8 cellular contexts compared by ENCODE assay signal in genomic region chr13:98576963-98577822, GRCh38. TPM values are rescaled to one million over a fixed set of nuclear protein-coding genes. Genes with fewer than 3 reads are reported as not detected.
DNase-seq lines count a peak whose midpoint lies in the region; ATAC-seq, FAIRE-seq and TF ChIP-seq lines count a peak whose summit lies in the region.

STK24 (minus strand) TSS chr13:98577107; CDS start chr13:98576786, 321 bp downstream.

- ATAC-seq in GM19328 (IDR thresholded peaks at IDR 0.05; ENCODE audit: unreplicated experiment) (peak; percentile 70), HG03442 (IDR thresholded peaks at IDR 0.05; ENCODE audit: unreplicated experiment) (peak; percentile 49)

- FAIRE-seq in RCC 7860 (lab: Jason Lieb, UNC), result no peak

- H3K9me3 ChIP-seq in Caco-2, result no peaks in the 10 kb centered on the region
- H3K9me3 ChIP-seq in thyroid gland, result no peaks in the 10 kb centered on the region

- H3K36me3 Mint-ChIP-seq in Caco-2 (ENCODE audit: insufficient read depth, unreplicated experiment) (peaks cover 40% of the 10 kb centered on the region), nephron progenitor cell (ENCODE audit: low read depth) (no peaks in the 10 kb centered on the region)

- WGBS in thyroid gland, 2 donors, result 0 to 2% methylated on average over 8 to 13 of the region's 102 CpGs

- H3K9me3 Mint-ChIP-seq in Caco-2 (ENCODE audit: unreplicated experiment), result no peaks in the 10 kb centered on the region
- no peaks in the 10 kb centered on the region for H3K9me3 Mint-ChIP-seq in nephron progenitor cell

- H3K4me3 Mint-ChIP-seq in Caco-2 (ENCODE audit: unreplicated experiment), result peak within 1 kb of the TSS; percentile 95
- H3K4me3 Mint-ChIP-seq in nephron progenitor cell, result peak within 1 kb of the TSS; percentile 92

- peak within 1 kb of the TSS; percentile 97 for H3K27ac Mint-ChIP-seq in Caco-2 (ENCODE audit: unreplicated experiment)
- H3K27ac Mint-ChIP-seq in nephron progenitor cell, result peak within 1 kb of the TSS; percentile 98

- no peaks in the 10 kb centered on the region for H3K36me3 ChIP-seq in Caco-2 (ENCODE audit: control insufficient read depth, insufficient read depth, low read length)
- H3K36me3 ChIP-seq in thyroid gland, result no peaks in the 10 kb centered on the region

- peak in 1 of 2 donors; percentile 83 for TF ChIP-seq POLR2A in thyroid gland (IDR thresholded peaks at IDR 0.05)

- no peaks in the 10 kb centered on the region for H3K27me3 ChIP-seq in Caco-2 (replicated peaks; ENCODE audit: control insufficient read depth, insufficient read depth, low read length)
- no peaks in the 10 kb centered on the region for H3K27me3 ChIP-seq in thyroid gland

- no TSS peak for BruUV-seq in Caco-2 (replicated peaks; lab: Mats Ljungman, UMichigan)

- H3K4me3 ChIP-seq in Caco-2 (ENCODE audit: low read depth, low read length), result peak within 1 kb of the TSS; percentile 92
- H3K4me3 ChIP-seq in thyroid gland (replicated peaks in 1 of 3), result peak within 1 kb of the TSS; percentile 83 to 93 (median 90)

- intact Hi-C loops in Caco-2 (cut with micrococcal nuclease; ENCODE audit: unreplicated experiment) (loop anchor here (1.0 to 10.0 kb wide), 2 partner anchors 76 to 198 kb away; no protein-coding TSS in a partner anchor), thyroid gland (cut with DNase I) (loop anchor here (5.0 to 10.0 kb wide), 2 partner anchors 90 to 132 kb away; no protein-coding TSS in a partner anchor)

- peak within 1 kb of the TSS; percentile 98 to 100 (median 100) for H3K27ac ChIP-seq in thyroid gland

- POLR2A ChIA-PET in Caco-2 (lab: Charles Lee), result interaction anchor here (0.6 to 1.7 kb wide), 8 partner anchors 9 to 93 kb away, joined by 3 to 6 read pairs (median 3); no protein-coding TSS in a partner anchor

- H3K27me3 Mint-ChIP-seq in Caco-2 (ENCODE audit: insufficient read depth, unreplicated experiment), result no peaks in the 10 kb centered on the region
- H3K27me3 Mint-ChIP-seq in nephron progenitor cell (ENCODE audit: low read depth, poor library complexity), result peaks cover 8% of the 10 kb centered on the region

- H3K4me1 ChIP-seq in Caco-2 (peaks cover 61% of the 10 kb centered on the region), thyroid gland (peaks cover 22 to 43% of the 10 kb centered on the region in 2 donors)

- no peak for TF ChIP-seq CTCF in Caco-2 (IDR thresholded peaks at IDR 0.05; ENCODE audit: insufficient read depth in 1 of 2, low read depth in 1 of 2, low read length in 1 of 2, severe bottlenecking in 1 of 2, unreplicated experiment in 1 of 2)
- TF ChIP-seq CTCF in nephron progenitor cell (IDR thresholded peaks at IDR 0.05), result no peak
- no peak for TF ChIP-seq CTCF in thyroid gland (IDR thresholded peaks at IDR 0.05)

- H3K4me1 Mint-ChIP-seq in Caco-2 (ENCODE audit: low read depth, unreplicated experiment) (peaks cover 63% of the 10 kb centered on the region), nephron progenitor cell (peaks cover 68% of the 10 kb centered on the region)

- CTCF ChIA-PET in Caco-2 (lab: Charles Lee), result interaction anchor here (1.5 to 1.7 kb wide), 2 partner anchors 76 to 96 kb away, joined by 5 to 7 read pairs; no protein-coding TSS in a partner anchor

- DNase-seq in Caco-2 (peak; percentile 65 to 92), RCC 7860 (ENCODE audit: low spot score) (peak; percentile 36), activated gamma-delta T cell treated with Interleukin-2 at 50 U/mL for 16 hours (peak; percentile 43), fibroblast of the conjunctiva (ENCODE audit: low read depth) (peak; percentile 51), nephron progenitor cell (peak; percentile 81), thyroid gland (peak; percentile 68 to 69)

RNA-seq across cellular contexts. Expression of gene STK24, which starts in this region (rescaled TPM):
- 244 and 253 TPM in 2 replicates for total RNA-seq in Caco-2 (2022)
- 100 to 1,000 TPM in 1 of 4 donors, 10 to 100 TPM in 3; 74.5 to 102 (median 90.7) TPM for total RNA-seq in thyroid gland

Comparison
In these comparisons a context has a peak if more than half of its experiments do, and no peak if none do; other contexts are left out.
1. Peak in every context shown above with its lines: DNase-seq, ATAC-seq, H3K4me3 ChIP-seq and H3K27ac ChIP-seq.